9 cellular contexts compared by ENCODE assay signal in the genomic region with DNA sequence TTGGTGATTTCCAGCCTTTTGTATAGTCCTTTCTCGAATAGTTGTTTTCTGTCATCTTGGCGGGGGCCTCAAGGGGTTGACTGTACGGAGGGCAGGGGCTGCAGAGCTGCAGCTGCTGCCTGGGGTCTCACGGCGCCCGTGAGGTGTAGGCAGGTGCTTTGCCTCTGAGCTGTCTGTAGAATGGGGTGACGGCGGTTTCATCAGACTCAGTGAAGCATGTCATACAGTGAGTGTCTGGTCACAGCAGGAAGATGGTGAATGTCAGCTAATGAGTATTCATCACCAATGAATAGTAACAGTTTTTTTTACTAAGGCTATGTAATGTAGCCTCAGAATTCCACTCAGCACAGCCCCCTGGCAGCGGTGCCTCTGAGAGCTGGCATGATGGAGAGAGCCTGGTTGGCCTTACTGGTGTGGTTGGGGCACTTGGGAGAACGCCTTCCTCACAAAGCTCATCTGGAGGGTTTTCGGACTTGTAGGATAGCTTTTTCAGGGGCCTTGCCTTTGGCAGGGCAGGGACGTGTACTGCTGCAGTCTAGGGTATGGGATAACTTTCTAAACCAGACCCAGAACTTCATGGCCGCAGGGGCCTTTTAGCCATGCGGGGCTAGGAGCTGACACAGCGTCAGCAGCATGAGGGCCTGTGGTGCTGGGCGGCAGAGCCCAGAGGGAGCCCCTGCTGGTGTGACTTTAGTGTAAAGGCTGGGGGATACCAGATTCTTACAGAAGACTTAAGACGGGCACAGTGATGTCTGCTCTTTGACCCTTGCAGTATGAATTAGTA. TPM values are rescaled to one million over a fixed set of nuclear protein-coding genes. Genes with fewer than 3 reads are reported as not detected.
DNase-seq lines count a peak whose midpoint lies in the region; ATAC-seq, FAIRE-seq and TF ChIP-seq lines count a peak whose summit lies in the region.
"Had no signal": no experiment of that assay in that cellular context is flagged by ENCODE, and none has a peak within 500 bp of the region (broad histone marks: within the 10 kb centered on the region; RNA-seq: fewer than 3 reads in every experiment).

No MANE protein-coding gene starts in this region.

- intact Hi-C loops in colonic mucosa (cut with DNase I): no loop called here

- no peaks in the 10 kb centered on the region for H3K36me3 ChIP-seq in colonic mucosa

- no peak overlapping the region for H3K9ac ChIP-seq in colonic mucosa (ENCODE audit: low read depth in 2 of 2, low read length in 2 of 2)

- no peaks in the 10 kb centered on the region for H3K27me3 ChIP-seq in colonic mucosa

- H3K4me1 ChIP-seq in colonic mucosa: peaks cover 14% of the 10 kb centered on the region

- no peak overlapping the region for H3K27ac ChIP-seq in colonic mucosa
- H3K27ac ChIP-seq: epithelial cell of prostate had no signal

- peak; percentile 82 for FAIRE-seq in GM12892 (lab: Jason Lieb, UNC)
- FAIRE-seq in urothelium cell line (lab: Jason Lieb, UNC): no peak

- H3K4me1 Mint-ChIP-seq in activated T-helper 17 cell treated with anti-CD3 and anti-CD28 coated beads, Interleukin-2, amount 50 U/mL, for 72 hours: peaks cover 66% of the 10 kb centered on the region

- in situ Hi-C loops in G401 (cut with HindIII; ENCODE audit: low sequenced_read_pairs): no loop called here

- no peaks in the 10 kb centered on the region for H3K9me3 Mint-ChIP-seq in activated T-helper 17 cell treated with anti-CD3 and anti-CD28 coated beads, Interleukin-2, amount 50 U/mL, for 72 hours

- H3K27me3 Mint-ChIP-seq in activated T-helper 17 cell treated with anti-CD3 and anti-CD28 coated beads, Interleukin-2, amount 50 U/mL, for 72 hours: no peaks in the 10 kb centered on the region

- H3K4me3 Mint-ChIP-seq in activated T-helper 17 cell treated with anti-CD3 and anti-CD28 coated beads, Interleukin-2, amount 50 U/mL, for 72 hours: peak overlapping the region; percentile 49

- H3K36me3 Mint-ChIP-seq in activated T-helper 17 cell treated with anti-CD3 and anti-CD28 coated beads, Interleukin-2, amount 50 U/mL, for 72 hours (ENCODE audit: low read depth): peaks cover 53% of the 10 kb centered on the region

- DNase-seq in GM12892 (ENCODE audit: insufficient read length): peak; percentile 68
- no peak for DNase-seq in colonic mucosa
- DNase-seq in urothelium cell line (ENCODE audit: low spot score): no peak
- no peak for DNase-seq in G401 (ENCODE audit: low spot score)
- DNase-seq in putamen (ENCODE audit: low spot score): no peak

- no peak overlapping the region for H3K4me3 ChIP-seq in colonic mucosa

- ATAC-seq in GM21390 (IDR thresholded peaks at IDR 0.05; ENCODE audit: unreplicated experiment): peak; percentile 78
- ATAC-seq in HG03558 (IDR thresholded peaks at IDR 0.05; ENCODE audit: extremely low read depth, unreplicated experiment): peak; percentile 63
- peak; percentile 70 for ATAC-seq in activated T-helper 17 cell treated with anti-CD3 and anti-CD28 coated beads, Interleukin-2, amount 50 U/mL, for 72 hours (replicated peaks)

- TF ChIP-seq POLR2A in GM12892 (IDR thresholded peaks at IDR 0.05; ENCODE audit: low read depth, low read length): 0 out of 2 replicates have a peak, but pooled peaks have one; percentile 4

- H3K9me3 ChIP-seq in colonic mucosa: no peaks in the 10 kb centered on the region

- TF ChIP-seq CTCF in colonic mucosa (IDR thresholded peaks at IDR 0.05): no peak

- peak overlapping the region; percentile 84 for H3K27ac Mint-ChIP-seq in activated T-helper 17 cell treated with anti-CD3 and anti-CD28 coated beads, Interleukin-2, amount 50 U/mL, for 72 hours

RNA-seq across cellular contexts. Expression of a gene that starts 15.0 kb away (rescaled TPM):
- polyA plus RNA-seq in GM12892 (2012; ENCODE audit: missing spikeins): 18.4 TPM
- 10 to 100 TPM; 39.0 to 52.4 TPM for total RNA-seq in activated T-helper 17 cell treated with anti-CD3 and anti-CD28 coated beads, Interleukin-2, amount 50 U/mL, for 72 hours
- 10 to 100 TPM; 17.1 to 21.9 TPM for total RNA-seq in colonic mucosa
- total RNA-seq in G401 (2014; rRNA removed; shearing (Covaris generic)): 3.3 and 4.9 TPM in 2 replicates
